1 cellular context compared by ENCODE assay signal in genomic region chr1:155944396-155944728, GRCh38.
TF ChIP-seq lines count a peak whose summit lies in the region.

No MANE protein-coding gene starts in this region.

TF ChIP-seq in A549, 52 proteins besides CTCF, POLR2A, EP300 and RAD21 (continued from another document):
- TF ChIP-seq HMGXB4 (CRISPR knock-in tag; IDR thresholded peaks at IDR 0.05; ENCODE audit: borderline replicate concordance): no peak
- no peak for TF ChIP-seq USF2 (IDR thresholded peaks at IDR 0.05)
- no peak for TF ChIP-seq FOSB (CRISPR knock-in tag; IDR thresholded peaks at IDR 0.05)
- TF ChIP-seq HES2 (IDR thresholded peaks at IDR 0.05): no peak
- no peak for TF ChIP-seq GATA3 (IDR thresholded peaks at IDR 0.05; ENCODE audit: borderline replicate concordance)
- no peak for TF ChIP-seq FOSL2 (IDR thresholded peaks at IDR 0.05)
- no peak for TF ChIP-seq FOSL2 (CRISPR knock-in tag; IDR thresholded peaks at IDR 0.05)
